In the genomic region with DNA sequence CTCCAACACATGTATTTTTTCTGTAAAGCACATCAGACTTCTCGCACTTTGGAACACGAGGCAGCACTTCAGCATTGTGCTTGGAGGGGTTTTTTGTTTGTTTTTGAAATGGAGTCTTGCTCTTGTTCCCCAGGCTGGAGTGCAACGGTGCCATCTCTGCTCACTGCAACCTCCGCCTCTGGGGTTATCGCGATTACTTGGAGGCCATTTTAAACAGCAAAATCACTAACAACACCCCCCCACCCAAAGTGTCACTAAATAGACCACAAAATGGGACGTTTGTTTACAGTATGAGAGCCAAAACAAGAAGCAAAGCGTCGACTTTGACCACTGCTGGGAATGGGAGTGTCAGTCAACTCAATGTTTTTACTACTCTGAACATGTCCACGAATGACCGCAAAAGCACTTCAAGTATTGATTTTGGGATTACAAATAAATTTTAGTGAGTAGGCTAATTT, we compare ENCODE assay signal across 1 cellular context.
TF ChIP-seq lines count a peak whose summit lies in the region.

No MANE protein-coding gene starts in this region.

TF ChIP-seq in K562, 482 proteins besides CTCF, POLR2A, EP300 and RAD21:
- TF ChIP-seq ZNF316 (IDR thresholded peaks at IDR 0.05) (no peak), CHD2 (IDR thresholded peaks at IDR 0.05; ENCODE audit: low read depth, low read length) (peak; percentile 38; the same call in 1 of the 2 replicates), YY1 (IDR thresholded peaks at IDR 0.05; ENCODE audit: borderline replicate concordance in 1 of 3, control insufficient read depth in 1 of 3, extremely low read depth in 1 of 3, insufficient read depth in 3 of 3, insufficient read length in 1 of 3, insufficient replicate concordance in 2 of 3, low read depth in 1 of 3, low read length in 2 of 3) (peak in 2 of 3 experiments; percentile 32 to 68), ADNP (tag; IDR thresholded peaks at IDR 0.05) (no peak), ASH1L (IDR thresholded peaks at IDR 0.05; ENCODE audit: borderline replicate concordance, low read depth, partially characterized antibody) (no peak), BHLHE40 (IDR thresholded peaks at IDR 0.05; ENCODE audit: low read length) (no peak), ZNF274 (IDR thresholded peaks at IDR 0.05; ENCODE audit: borderline replicate concordance, low read depth, low read length) (no peak), ZFP1 (CRISPR knock-in tag; IDR thresholded peaks at IDR 0.05) (no peak), NCOA1 (IDR thresholded peaks at IDR 0.05; ENCODE audit: low read depth) (no peak), KDM5B (IDR thresholded peaks at IDR 0.05; ENCODE audit: insufficient replicate concordance, low read depth, low read length) (no peak), PURB (CRISPR knock-in tag; IDR thresholded peaks at IDR 0.05; ENCODE audit: low read depth) (no peak), ZNF584 (CRISPR knock-in tag; IDR thresholded peaks at IDR 0.05; ENCODE audit: low read depth) (no peak), ZNF384 (IDR thresholded peaks at IDR 0.05; ENCODE audit: low read depth, low read length) (no peak), EWSR1 (IDR thresholded peaks at IDR 0.05; ENCODE audit: borderline replicate concordance, low read depth, partially characterized antibody) (no peak), POLR2AphosphoS2 (IDR thresholded peaks at IDR 0.05; ENCODE audit: low read length) (no peak), GABPB2 (CRISPR knock-in tag; conservative IDR thresholded peaks at IDR 0.05) (no peak), SP2 (IDR thresholded peaks at IDR 0.05; ENCODE audit: extremely low read depth, low read depth, low read length, poor library complexity, severe bottlenecking) (no peak), SP1 (CRISPR knock-in tag; IDR thresholded peaks at IDR 0.05) (no peak), ZNF696 (CRISPR knock-in tag; conservative IDR thresholded peaks at IDR 0.05) (no peak), BMI1 (IDR thresholded peaks at IDR 0.05; ENCODE audit: low read length) (no peak)
- TF ChIP-seq, protein P1, sequence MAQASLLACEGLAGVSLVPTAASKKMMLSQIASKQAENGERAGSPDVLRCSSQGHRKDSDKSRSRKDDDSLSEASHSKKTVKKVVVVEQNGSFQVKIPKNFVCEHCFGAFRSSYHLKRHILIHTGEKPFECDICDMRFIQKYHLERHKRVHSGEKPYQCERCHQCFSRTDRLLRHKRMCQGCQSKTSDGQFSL (CRISPR knock-in tag; IDR thresholded peaks at IDR 0.05) = 0 out of 2 replicates have a peak, but pooled peaks have one; percentile 62
- TF ChIP-seq, protein P1 (tag; IDR thresholded peaks at IDR 0.05) = no peak
- TF ChIP-seq, protein P2, sequence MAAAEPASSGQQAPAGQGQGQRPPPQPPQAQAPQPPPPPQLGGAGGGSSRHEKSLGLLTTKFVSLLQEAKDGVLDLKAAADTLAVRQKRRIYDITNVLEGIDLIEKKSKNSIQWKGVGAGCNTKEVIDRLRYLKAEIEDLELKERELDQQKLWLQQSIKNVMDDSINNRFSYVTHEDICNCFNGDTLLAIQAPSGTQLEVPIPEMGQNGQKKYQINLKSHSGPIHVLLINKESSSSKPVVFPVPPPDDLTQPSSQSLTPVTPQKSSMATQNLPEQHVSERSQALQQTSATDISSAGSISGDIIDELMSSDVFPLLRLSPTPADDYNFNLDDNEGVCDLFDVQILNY (CRISPR knock-in tag; IDR thresholded peaks at IDR 0.05) = no peak
